Comparison of ENCODE assay signal across 1 cellular context in the genomic region with DNA sequence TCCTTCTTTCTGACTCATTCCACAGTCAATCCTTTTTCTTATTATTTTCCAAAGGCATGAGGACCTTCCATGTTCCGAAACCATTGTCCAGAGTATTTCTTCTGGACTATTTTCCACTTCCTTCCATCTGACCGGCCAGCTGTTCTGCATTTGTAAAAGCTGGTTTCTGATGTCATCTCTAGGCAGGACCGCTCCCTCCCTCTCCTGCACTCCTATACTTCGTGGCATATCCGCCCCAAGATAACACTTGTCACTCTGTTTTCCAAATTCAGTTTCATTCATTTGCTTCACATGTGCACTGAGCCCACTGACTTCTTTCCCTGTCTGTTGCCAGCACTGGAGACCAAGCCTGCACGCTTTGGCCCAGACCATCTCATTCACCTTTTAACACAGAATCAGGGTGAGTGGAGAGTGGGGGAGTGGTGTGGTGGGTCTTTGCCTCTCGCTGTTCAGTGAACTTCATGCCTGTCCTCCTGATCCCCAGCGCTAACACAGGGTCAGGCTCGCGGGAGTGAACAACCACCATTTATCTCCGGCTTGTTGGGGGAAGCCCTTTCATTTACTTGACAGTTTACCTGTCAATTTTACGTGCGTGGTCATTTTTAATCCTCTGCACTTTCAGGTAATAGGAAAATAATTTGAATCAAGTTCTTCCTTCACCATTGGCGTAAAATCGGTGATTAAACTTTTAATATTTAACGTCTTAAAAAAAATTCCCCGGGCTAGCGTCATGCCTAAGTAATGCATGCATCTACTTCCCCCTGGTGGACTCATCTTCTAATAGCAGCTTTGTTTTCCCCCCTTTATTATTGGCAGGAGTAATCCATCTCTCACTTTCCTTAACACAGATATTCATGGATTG.
TF ChIP-seq lines count a peak whose summit lies in the region.

No MANE protein-coding gene starts in this region.

TF ChIP-seq in HEK293, 187 proteins besides CTCF, POLR2A, EP300 and RAD21 (continued from another document):
- TF ChIP-seq, protein P1, sequence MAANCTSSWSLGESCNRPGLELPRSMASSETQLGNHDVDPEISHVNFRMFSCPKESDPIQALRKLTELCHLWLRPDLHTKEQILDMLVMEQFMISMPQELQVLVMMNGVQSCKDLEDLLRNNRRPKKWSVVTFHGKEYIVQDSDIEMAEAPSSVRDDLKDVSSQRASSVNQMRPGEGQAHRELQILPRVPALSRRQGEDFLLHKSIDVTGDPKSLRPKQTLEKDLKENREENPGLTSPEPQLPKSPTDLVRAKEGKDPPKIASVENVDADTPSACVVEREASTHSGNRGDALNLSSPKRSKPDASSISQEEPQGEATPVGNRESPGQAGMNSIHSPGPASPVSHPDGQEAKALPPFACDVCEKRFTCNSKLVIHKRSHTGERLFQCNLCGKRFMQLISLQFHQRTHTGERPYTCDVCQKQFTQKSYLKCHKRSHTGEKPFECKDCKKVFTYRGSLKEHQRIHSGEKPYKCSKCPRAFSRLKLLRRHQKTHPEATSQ (tag by site-specific recombination; IDR thresholded peaks at IDR 0.05), result no peak
- no peak for TF ChIP-seq ZNF302 (tag by site-specific recombination; IDR thresholded peaks at IDR 0.05; ENCODE audit: low read depth)
- TF ChIP-seq, protein P2, sequence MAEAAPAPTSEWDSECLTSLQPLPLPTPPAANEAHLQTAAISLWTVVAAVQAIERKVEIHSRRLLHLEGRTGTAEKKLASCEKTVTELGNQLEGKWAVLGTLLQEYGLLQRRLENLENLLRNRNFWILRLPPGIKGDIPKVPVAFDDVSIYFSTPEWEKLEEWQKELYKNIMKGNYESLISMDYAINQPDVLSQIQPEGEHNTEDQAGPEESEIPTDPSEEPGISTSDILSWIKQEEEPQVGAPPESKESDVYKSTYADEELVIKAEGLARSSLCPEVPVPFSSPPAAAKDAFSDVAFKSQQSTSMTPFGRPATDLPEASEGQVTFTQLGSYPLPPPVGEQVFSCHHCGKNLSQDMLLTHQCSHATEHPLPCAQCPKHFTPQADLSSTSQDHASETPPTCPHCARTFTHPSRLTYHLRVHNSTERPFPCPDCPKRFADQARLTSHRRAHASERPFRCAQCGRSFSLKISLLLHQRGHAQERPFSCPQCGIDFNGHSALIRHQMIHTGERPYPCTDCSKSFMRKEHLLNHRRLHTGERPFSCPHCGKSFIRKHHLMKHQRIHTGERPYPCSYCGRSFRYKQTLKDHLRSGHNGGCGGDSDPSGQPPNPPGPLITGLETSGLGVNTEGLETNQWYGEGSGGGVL (tag by site-specific recombination; IDR thresholded peaks at IDR 0.05), result no peak
- TF ChIP-seq ZNF10 (tag by site-specific recombination; IDR thresholded peaks at IDR 0.05), result no peak
- no peak for TF ChIP-seq GLI2 (tag by site-specific recombination; IDR thresholded peaks at IDR 0.05; ENCODE audit: borderline replicate concordance, low read depth)
- TF ChIP-seq IKZF3 (tag by site-specific recombination; IDR thresholded peaks at IDR 0.05), result peak; percentile 42; the same call in 1 of the 2 replicates
- no peak for TF ChIP-seq ZNF623 (tag by site-specific recombination; IDR thresholded peaks at IDR 0.05)
- TF ChIP-seq ZNF239 (tag by site-specific recombination; IDR thresholded peaks at IDR 0.05), result no peak
- no peak for TF ChIP-seq ZNF248 (tag by site-specific recombination; IDR thresholded peaks at IDR 0.05)
- no peak for TF ChIP-seq RBAK (tag by site-specific recombination; IDR thresholded peaks at IDR 0.05)
- no peak for TF ChIP-seq ZBTB11 (tag by site-specific recombination; conservative IDR thresholded peaks at IDR 0.05; ENCODE audit: low read depth)
- TF ChIP-seq ZNF600 (tag by site-specific recombination; IDR thresholded peaks at IDR 0.05), result 0 out of 2 replicates have a peak, but pooled peaks have one; percentile 36
- peak; percentile 70; the same call in 1 of the 2 replicates for TF ChIP-seq ZNF362 (tag by site-specific recombination; IDR thresholded peaks at IDR 0.05)
- TF ChIP-seq BCL11A (tag by site-specific recombination; IDR thresholded peaks at IDR 0.05; ENCODE audit: low read depth), result no peak
- no peak for TF ChIP-seq ZNF830 (tag by site-specific recombination; IDR thresholded peaks at IDR 0.05; ENCODE audit: low read depth)
- TF ChIP-seq, protein P3, sequence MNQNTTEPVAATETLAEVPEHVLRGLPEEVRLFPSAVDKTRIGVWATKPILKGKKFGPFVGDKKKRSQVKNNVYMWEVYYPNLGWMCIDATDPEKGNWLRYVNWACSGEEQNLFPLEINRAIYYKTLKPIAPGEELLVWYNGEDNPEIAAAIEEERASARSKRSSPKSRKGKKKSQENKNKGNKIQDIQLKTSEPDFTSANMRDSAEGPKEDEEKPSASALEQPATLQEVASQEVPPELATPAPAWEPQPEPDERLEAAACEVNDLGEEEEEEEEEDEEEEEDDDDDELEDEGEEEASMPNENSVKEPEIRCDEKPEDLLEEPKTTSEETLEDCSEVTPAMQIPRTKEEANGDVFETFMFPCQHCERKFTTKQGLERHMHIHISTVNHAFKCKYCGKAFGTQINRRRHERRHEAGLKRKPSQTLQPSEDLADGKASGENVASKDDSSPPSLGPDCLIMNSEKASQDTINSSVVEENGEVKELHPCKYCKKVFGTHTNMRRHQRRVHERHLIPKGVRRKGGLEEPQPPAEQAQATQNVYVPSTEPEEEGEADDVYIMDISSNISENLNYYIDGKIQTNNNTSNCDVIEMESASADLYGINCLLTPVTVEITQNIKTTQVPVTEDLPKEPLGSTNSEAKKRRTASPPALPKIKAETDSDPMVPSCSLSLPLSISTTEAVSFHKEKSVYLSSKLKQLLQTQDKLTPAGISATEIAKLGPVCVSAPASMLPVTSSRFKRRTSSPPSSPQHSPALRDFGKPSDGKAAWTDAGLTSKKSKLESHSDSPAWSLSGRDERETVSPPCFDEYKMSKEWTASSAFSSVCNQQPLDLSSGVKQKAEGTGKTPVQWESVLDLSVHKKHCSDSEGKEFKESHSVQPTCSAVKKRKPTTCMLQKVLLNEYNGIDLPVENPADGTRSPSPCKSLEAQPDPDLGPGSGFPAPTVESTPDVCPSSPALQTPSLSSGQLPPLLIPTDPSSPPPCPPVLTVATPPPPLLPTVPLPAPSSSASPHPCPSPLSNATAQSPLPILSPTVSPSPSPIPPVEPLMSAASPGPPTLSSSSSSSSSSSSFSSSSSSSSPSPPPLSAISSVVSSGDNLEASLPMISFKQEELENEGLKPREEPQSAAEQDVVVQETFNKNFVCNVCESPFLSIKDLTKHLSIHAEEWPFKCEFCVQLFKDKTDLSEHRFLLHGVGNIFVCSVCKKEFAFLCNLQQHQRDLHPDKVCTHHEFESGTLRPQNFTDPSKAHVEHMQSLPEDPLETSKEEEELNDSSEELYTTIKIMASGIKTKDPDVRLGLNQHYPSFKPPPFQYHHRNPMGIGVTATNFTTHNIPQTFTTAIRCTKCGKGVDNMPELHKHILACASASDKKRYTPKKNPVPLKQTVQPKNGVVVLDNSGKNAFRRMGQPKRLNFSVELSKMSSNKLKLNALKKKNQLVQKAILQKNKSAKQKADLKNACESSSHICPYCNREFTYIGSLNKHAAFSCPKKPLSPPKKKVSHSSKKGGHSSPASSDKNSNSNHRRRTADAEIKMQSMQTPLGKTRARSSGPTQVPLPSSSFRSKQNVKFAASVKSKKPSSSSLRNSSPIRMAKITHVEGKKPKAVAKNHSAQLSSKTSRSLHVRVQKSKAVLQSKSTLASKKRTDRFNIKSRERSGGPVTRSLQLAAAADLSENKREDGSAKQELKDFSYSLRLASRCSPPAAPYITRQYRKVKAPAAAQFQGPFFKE (tag by site-specific recombination; IDR thresholded peaks at IDR 0.05; ENCODE audit: borderline replicate concordance), result no peak
- no peak for TF ChIP-seq ZNF274 (IDR thresholded peaks at IDR 0.05; ENCODE audit: low read length)
- no peak for TF ChIP-seq ZNF274 (tag by site-specific recombination; IDR thresholded peaks at IDR 0.05; ENCODE audit: borderline replicate concordance)
- 0 out of 2 replicates have a peak, but pooled peaks have one; percentile 23 for TF ChIP-seq ZEB2 (tag by site-specific recombination; IDR thresholded peaks at IDR 0.05)
- no peak for TF ChIP-seq ZNF16 (tag by site-specific recombination; IDR thresholded peaks at IDR 0.05; ENCODE audit: low read depth)
- no peak for TF ChIP-seq ZNF488 (tag by site-specific recombination; IDR thresholded peaks at IDR 0.05)
- no peak for TF ChIP-seq ZNF555 (tag by site-specific recombination; conservative IDR thresholded peaks at IDR 0.05)
- TF ChIP-seq ZNF610 (tag by site-specific recombination; IDR thresholded peaks at IDR 0.05; ENCODE audit: borderline replicate concordance), result no peak
- no peak for TF ChIP-seq KLF7 (tag by site-specific recombination; IDR thresholded peaks at IDR 0.05; ENCODE audit: borderline replicate concordance)
- no peak for TF ChIP-seq ZNF707 (tag by site-specific recombination; IDR thresholded peaks at IDR 0.05)
- no peak for TF ChIP-seq ZNF747 (tag by site-specific recombination; IDR thresholded peaks at IDR 0.05)
- TF ChIP-seq SP7 (tag by site-specific recombination; IDR thresholded peaks at IDR 0.05), result peak; percentile 32; the same call in 1 of the 2 replicates
- no peak for TF ChIP-seq ZBTB8A (tag by site-specific recombination; IDR thresholded peaks at IDR 0.05)
- peak; percentile 38; the same call in 1 of the 2 replicates for TF ChIP-seq ZNF335 (tag by site-specific recombination; conservative IDR thresholded peaks at IDR 0.05)
- TF ChIP-seq ZBTB17 (tag by site-specific recombination; IDR thresholded peaks at IDR 0.05), result peak; percentile 34; the same call in 1 of the 2 replicates
- TF ChIP-seq ZNF184 (tag by site-specific recombination; IDR thresholded peaks at IDR 0.05), result no peak
- no peak for TF ChIP-seq ZNF514 (tag by site-specific recombination; IDR thresholded peaks at IDR 0.05)
- TF ChIP-seq, protein P4, sequence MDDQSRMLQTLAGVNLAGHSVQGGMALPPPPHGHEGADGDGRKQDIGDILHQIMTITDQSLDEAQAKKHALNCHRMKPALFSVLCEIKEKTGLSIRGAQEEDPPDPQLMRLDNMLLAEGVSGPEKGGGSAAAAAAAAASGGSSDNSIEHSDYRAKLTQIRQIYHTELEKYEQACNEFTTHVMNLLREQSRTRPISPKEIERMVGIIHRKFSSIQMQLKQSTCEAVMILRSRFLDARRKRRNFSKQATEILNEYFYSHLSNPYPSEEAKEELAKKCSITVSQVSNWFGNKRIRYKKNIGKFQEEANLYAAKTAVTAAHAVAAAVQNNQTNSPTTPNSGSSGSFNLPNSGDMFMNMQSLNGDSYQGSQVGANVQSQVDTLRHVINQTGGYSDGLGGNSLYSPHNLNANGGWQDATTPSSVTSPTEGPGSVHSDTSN (CRISPR knock-in tag; IDR thresholded peaks at IDR 0.05), result no peak
- TF ChIP-seq ZNF529 (tag by site-specific recombination; IDR thresholded peaks at IDR 0.05; ENCODE audit: insufficient replicate concordance), result no peak
- no peak for TF ChIP-seq ZNF843 (tag by site-specific recombination; IDR thresholded peaks at IDR 0.05)
- no peak for TF ChIP-seq ZNF133 (tag by site-specific recombination; IDR thresholded peaks at IDR 0.05)
- no peak for TF ChIP-seq ZNF549 (tag by site-specific recombination; IDR thresholded peaks at IDR 0.05)
- no peak for TF ChIP-seq ZSCAN16 (tag by site-specific recombination; IDR thresholded peaks at IDR 0.05)
- TF ChIP-seq ZNF324 (tag by site-specific recombination; IDR thresholded peaks at IDR 0.05), result no peak
- TF ChIP-seq GLIS1 (tag by site-specific recombination; IDR thresholded peaks at IDR 0.05), result no peak
- no peak for TF ChIP-seq KLF16 (tag by site-specific recombination; IDR thresholded peaks at IDR 0.05)
- no peak for TF ChIP-seq ZBTB1 (tag by site-specific recombination; IDR thresholded peaks at IDR 0.05)
- TF ChIP-seq FEZF1 (tag by site-specific recombination; IDR thresholded peaks at IDR 0.05), result no peak
- TF ChIP-seq ZFHX2 (tag by site-specific recombination; conservative IDR thresholded peaks at IDR 0.05), result no peak
